In genomic region chr6:130724089-130724488, GRCh38 we compare ENCODE assay signal across 26 cellular contexts.
DNase-seq lines count a peak whose midpoint lies in the region; ATAC-seq, FAIRE-seq and TF ChIP-seq lines count a peak whose summit lies in the region.
"Had no signal": no experiment of that assay in that cellular context is flagged by ENCODE, and none has a peak within 500 bp of the region (broad histone marks: within the 10 kb centered on the region; RNA-seq: fewer than 3 reads in every experiment).

No MANE protein-coding gene starts in this region.

- TF ChIP-seq RAD21 in HepG2 (CRISPR knock-in tag; IDR thresholded peaks at IDR 0.05) = no peak

- H3K4me1 ChIP-seq in HepG2 (ENCODE audit: insufficient read depth, low read length) = no peaks in the 10 kb centered on the region
- H3K4me1 ChIP-seq: BE2C had no signal

- no peaks in the 10 kb centered on the region for H3K36me3 ChIP-seq in HepG2 (replicated peaks in 1 of 2; ENCODE audit: control insufficient read depth in 1 of 2, insufficient read depth in 2 of 2, low read length in 2 of 2)
- H3K36me3 ChIP-seq: BE2C had no signal

- no peak overlapping the region for H3K4me3 ChIP-seq in HepG2 (replicated peaks in 1 of 3; ENCODE audit: insufficient read depth in 1 of 3, low read depth in 2 of 3, low read length in 3 of 3)
- H3K4me3 ChIP-seq: GM12878, GM23338 had no signal

- H3K27me3 Mint-ChIP-seq in activated naive CD4-positive, alpha-beta T cell treated with anti-CD3 and anti-CD28 coated beads, Interleukin-2, amount 50 U/mL, for 24 hours = no peaks in the 10 kb centered on the region
- H3K27me3 Mint-ChIP-seq in effector memory CD8-positive, alpha-beta T cell = no peaks in the 10 kb centered on the region
- no peaks in the 10 kb centered on the region for H3K27me3 Mint-ChIP-seq in stimulated activated naive CD8-positive, alpha-beta T cell treated with anti-CD3 and anti-CD28 coated beads, Interleukin-15, Interleukin-2, amounts not matched to agents 100 ng/mL and 50 ng/mL, for 24 hours
- no peaks in the 10 kb centered on the region for H3K27me3 Mint-ChIP-seq in activated T-cell treated with anti-CD3 and anti-CD28 coated beads, Interleukin-2, amount 50 U/mL, for 24 hours

- in situ Hi-C loops in HepG2 (cut with HindIII; ENCODE audit: extremely low pct_ligation_motif_present, low pct_unique_long_range_greater_than_20kb) = no loop called here

- H2AFZ ChIP-seq in HepG2 (ENCODE audit: low read length) = no peak overlapping the region
- H2AFZ ChIP-seq: GM23338 had no signal

- H3K9me3 ChIP-seq in HepG2 (ENCODE audit: low read length) = no peaks in the 10 kb centered on the region
- H3K9me3 ChIP-seq: BE2C had no signal

- peak; percentile 56 for ATAC-seq in effector memory CD8-positive, alpha-beta T cell (replicated peaks)
- ATAC-seq in HepG2 = no peak
- ATAC-seq: GM12878, GM23338 had no signal

- H3K36me3 Mint-ChIP-seq in activated naive CD4-positive, alpha-beta T cell treated with anti-CD3 and anti-CD28 coated beads, Interleukin-2, amount 50 U/mL, for 24 hours = peaks cover 1% of the 10 kb centered on the region
- H3K36me3 Mint-ChIP-seq in effector memory CD8-positive, alpha-beta T cell (ENCODE audit: insufficient read depth) = no peaks in the 10 kb centered on the region
- no peaks in the 10 kb centered on the region for H3K36me3 Mint-ChIP-seq in stimulated activated naive CD8-positive, alpha-beta T cell treated with anti-CD3 and anti-CD28 coated beads, Interleukin-15, Interleukin-2, amounts not matched to agents 100 ng/mL and 50 ng/mL, for 24 hours (ENCODE audit: low read depth)
- H3K36me3 Mint-ChIP-seq in activated T-cell treated with anti-CD3 and anti-CD28 coated beads, Interleukin-2, amount 50 U/mL, for 24 hours (ENCODE audit: low read depth) = no peaks in the 10 kb centered on the region
- H3K36me3 Mint-ChIP-seq: CD4-positive, CD25-positive, alpha-beta regulatory T cell; IgD-negative memory B cell had no signal

- POLR2A ChIA-PET in HepG2 (lab: Yijun Ruan, JAX) = no interaction called here

- TF ChIP-seq CTCF in HepG2 (CRISPR knock-in tag; IDR thresholded peaks at IDR 0.05) = no peak

- H3K4me3 Mint-ChIP-seq in activated naive CD4-positive, alpha-beta T cell treated with anti-CD3 and anti-CD28 coated beads, Interleukin-2, amount 50 U/mL, for 24 hours = no peak overlapping the region
- H3K4me3 Mint-ChIP-seq in effector memory CD8-positive, alpha-beta T cell = peak overlapping the region; percentile 24 to 41
- no peak overlapping the region for H3K4me3 Mint-ChIP-seq in stimulated activated naive CD8-positive, alpha-beta T cell treated with anti-CD3 and anti-CD28 coated beads, Interleukin-15, Interleukin-2, amounts not matched to agents 100 ng/mL and 50 ng/mL, for 24 hours
- no peak overlapping the region for H3K4me3 Mint-ChIP-seq in activated T-cell treated with anti-CD3 and anti-CD28 coated beads, Interleukin-2, amount 50 U/mL, for 24 hours
- H3K4me3 Mint-ChIP-seq: GM23338, IgD-negative memory B cell had no signal

- H3K9me3 Mint-ChIP-seq in activated naive CD4-positive, alpha-beta T cell treated with anti-CD3 and anti-CD28 coated beads, Interleukin-2, amount 50 U/mL, for 24 hours = peaks cover under 1% of the 10 kb centered on the region
- no peaks in the 10 kb centered on the region for H3K9me3 Mint-ChIP-seq in effector memory CD8-positive, alpha-beta T cell
- peaks cover 7% of the 10 kb centered on the region for H3K9me3 Mint-ChIP-seq in stimulated activated naive CD8-positive, alpha-beta T cell treated with anti-CD3 and anti-CD28 coated beads, Interleukin-15, Interleukin-2, amounts not matched to agents 100 ng/mL and 50 ng/mL, for 24 hours
- peaks cover 5% of the 10 kb centered on the region for H3K9me3 Mint-ChIP-seq in activated T-cell treated with anti-CD3 and anti-CD28 coated beads, Interleukin-2, amount 50 U/mL, for 24 hours

- no peak for TF ChIP-seq POLR2A in HepG2 (IDR thresholded peaks at IDR 0.05; ENCODE audit: insufficient read depth in 1 of 2, low read depth in 2 of 2, low read length in 2 of 2)

- DNase-seq in activated naive CD4-positive, alpha-beta T cell (lab: John Stamatoyannopoulos, UW) = no peak
- DNase-seq in M059J (ENCODE audit: low read depth) (peak; percentile 33), HepG2 (ENCODE audit: low spot score) (no peak)
- DNase-seq in effector memory CD8-positive, alpha-beta T cell = no peak
- DNase-seq in NK-92 treated with Interleukin-12 subunit alpha and Interleukin-12 subunit beta, amount 100 ng/mL, for 24 hours (lab: John Stamatoyannopoulos, UW) = no peak
- no peak for DNase-seq in activated T-cell treated with anti-CD3 and anti-CD28 coated beads, Interleukin-2, amount 50 U/mL, for 24 hours
- DNase-seq: BE2C; CD4-positive, CD25-positive, alpha-beta regulatory T cell; DMS153; HCEC 1CT; Kasumi-1; NCI-H1105 treated with DMSO at 0.1 percent for 48 hours; NCI-H1694; NCI-H2081 treated with DMSO at 0.1 percent for 48 hours; NCI-H446 treated with DMSO at 0.1 percent for 48 hours; NCI-H69; Right ventricle myocardium superior had no signal

- H3K27ac ChIP-seq in HepG2 (ENCODE audit: extremely low read length, insufficient read depth, low read length) = no peak overlapping the region

- CTCF ChIA-PET in HepG2 (lab: Yijun Ruan, JAX; ENCODE audit: low intra/inter-chr PET ratio, low total read pairs) = no interaction called here

- H3K9ac ChIP-seq in HepG2 (ENCODE audit: insufficient read depth, low read depth, low read length) = no peak overlapping the region

- H4K20me1 ChIP-seq in HepG2 (ENCODE audit: insufficient read depth, low read length) = no peaks in the 10 kb centered on the region

- no TSS peak for BruUV-seq in HepG2 (replicated peaks; lab: Mats Ljungman, UMichigan)

- intact Hi-C loops in HepG2 (cut with micrococcal nuclease; ENCODE audit: unreplicated experiment) = no loop called here

- no peaks in the 10 kb centered on the region for H3K27me3 ChIP-seq in HepG2 (ENCODE audit: control insufficient read depth in 1 of 2, insufficient read depth in 2 of 2, low read length in 2 of 2)
- H3K27me3 ChIP-seq: BE2C had no signal

- H3K4me2 ChIP-seq in HepG2 (ENCODE audit: low read depth, low read length) = no peak overlapping the region
- H3K4me2 ChIP-seq: GM23338 had no signal

- no peak for FAIRE-seq in HepG2 (lab: Jason Lieb, UNC)
- FAIRE-seq: A204.1, GM12878, GM19239, HTR-8/SVneo, RCC 7860 had no signal

- no peaks in the 10 kb centered on the region for H3K79me2 ChIP-seq in HepG2 (ENCODE audit: insufficient read depth, low read length)

- no peak for TF ChIP-seq EP300 in HepG2 (IDR thresholded peaks at IDR 0.05; ENCODE audit: low read depth in 2 of 2, low read length in 2 of 2)
- TF ChIP-seq EP300 in HepG2 (CRISPR knock-in tag; IDR thresholded peaks at IDR 0.05; ENCODE audit: borderline replicate concordance) = no peak

- H3K4me1 Mint-ChIP-seq in activated naive CD4-positive, alpha-beta T cell treated with anti-CD3 and anti-CD28 coated beads, Interleukin-2, amount 50 U/mL, for 24 hours = peaks cover 11% of the 10 kb centered on the region
- peaks cover 17 to 18% of the 10 kb centered on the region in 2 donors for H3K4me1 Mint-ChIP-seq in effector memory CD8-positive, alpha-beta T cell (ENCODE audit: low read depth in 2 of 2)
- H3K4me1 Mint-ChIP-seq in stimulated activated naive CD8-positive, alpha-beta T cell treated with anti-CD3 and anti-CD28 coated beads, Interleukin-15, Interleukin-2, amounts not matched to agents 100 ng/mL and 50 ng/mL, for 24 hours (ENCODE audit: low read depth) = peaks cover 16% of the 10 kb centered on the region
- H3K4me1 Mint-ChIP-seq in activated T-cell treated with anti-CD3 and anti-CD28 coated beads, Interleukin-2, amount 50 U/mL, for 24 hours (ENCODE audit: low read depth) = peaks cover 18% of the 10 kb centered on the region
- H3K4me1 Mint-ChIP-seq: CD4-positive, CD25-positive, alpha-beta regulatory T cell; GM23338; IgD-negative memory B cell had no signal

- peak overlapping the region; percentile 65 for H3K27ac Mint-ChIP-seq in activated naive CD4-positive, alpha-beta T cell treated with anti-CD3 and anti-CD28 coated beads, Interleukin-2, amount 50 U/mL, for 24 hours
- H3K27ac Mint-ChIP-seq in effector memory CD8-positive, alpha-beta T cell = peak overlapping the region; percentile 15 to 38
- H3K27ac Mint-ChIP-seq in stimulated activated naive CD8-positive, alpha-beta T cell treated with anti-CD3 and anti-CD28 coated beads, Interleukin-15, Interleukin-2, amounts not matched to agents 100 ng/mL and 50 ng/mL, for 24 hours = peak overlapping the region; percentile 68
- no peak overlapping the region for H3K27ac Mint-ChIP-seq in activated T-cell treated with anti-CD3 and anti-CD28 coated beads, Interleukin-2, amount 50 U/mL, for 24 hours
- H3K27ac Mint-ChIP-seq: CD4-positive, CD25-positive, alpha-beta regulatory T cell; GM23338; IgD-negative memory B cell had no signal

TF ChIP-seq in HepG2, 621 proteins besides CTCF, POLR2A, EP300 and RAD21:
- TF ChIP-seq MAF1 (CRISPR knock-in tag; IDR thresholded peaks at IDR 0.05; ENCODE audit: borderline replicate concordance) (no peak), USF2 (IDR thresholded peaks at IDR 0.05; ENCODE audit: low read depth, low read length) (no peak), USF2 (CRISPR knock-in tag; IDR thresholded peaks at IDR 0.05; ENCODE audit: borderline replicate concordance) (no peak)

Comparison
In these comparisons a context has a peak if more than half of its experiments do, and no peak if none do; other contexts are left out.
1. H3K4me3 Mint-ChIP-seq: peak in effector memory CD8-positive, alpha-beta T cell (2 of 2); none in activated naive CD4-positive, alpha-beta T cell treated with anti-CD3 and anti-CD28 coated beads, Interleukin-2, amount 50 U/mL, for 24 hours (single experiment), stimulated activated naive CD8-positive, alpha-beta T cell treated with anti-CD3 and anti-CD28 coated beads, Interleukin-15, Interleukin-2, amounts not matched to agents 100 ng/mL and 50 ng/mL, for 24 hours (single experiment) and activated T-cell treated with anti-CD3 and anti-CD28 coated beads, Interleukin-2, amount 50 U/mL, for 24 hours (single experiment).